Comparison of ENCODE assay signal across 17 cellular contexts in genomic region chr6:9408718-9409117, GRCh38.
"Had no signal": no experiment of that assay in that cellular context is flagged by ENCODE, and none has a peak within 500 bp of the region (broad histone marks: within the 10 kb centered on the region; RNA-seq: fewer than 3 reads in every experiment).

No MANE protein-coding gene starts in this region.

- H3K27me3 ChIP-seq: right atrium auricular region, thyroid gland had no signal

- H3K36me3 ChIP-seq: right atrium auricular region, thyroid gland had no signal

- H3K4me3 ChIP-seq: right atrium auricular region, thyroid gland had no signal

- ATAC-seq: effector memory CD8-positive, alpha-beta T cell; natural killer cell treated with Interleukin-12 subunit alpha and Interleukin-12 subunit beta and Interleukin-15 and Interleukin-18, amount 100 ng/mL, for 72 hours; stimulated activated naive B cell treated with anti-CD40 and anti-IgM and Interleukin-4, amounts not matched to agents 10 μg/mL and 1 μg/mL and 100 μg/mL, for 72 hours; T-cell had no signal

- H3K27ac ChIP-seq: right atrium auricular region, thyroid gland had no signal

- H3K9me3 ChIP-seq: right atrium auricular region, thyroid gland had no signal

- H3K4me1 ChIP-seq: right atrium auricular region, thyroid gland had no signal

- DNase-seq: activated CD4-positive, alpha-beta T cell treated with anti-CD3 and anti-CD28 coated beads, Interleukin-2, amount 50 U/mL, for 48 hours; activated CD4-positive, CD25-positive, alpha-beta regulatory T cell treated with anti-CD3 and anti-CD28 coated beads, Interleukin-2, amount 50 U/mL, for 72 hours; activated T-cell treated with anti-CD3 and anti-CD28 coated beads, Interleukin-2, amount 50 U/mL, for 1 hour; cerebellar nuclear complex; dermis blood vessel endothelial cell; effector memory CD8-positive, alpha-beta T cell; glutamatergic neuron; immature natural killer cell; mesendoderm; occipital lobe; stimulated activated CD4-positive, alpha-beta T cell treated with anti-CD3 and anti-CD28 coated beads, Interleukin-2, amount 100 ng/mL, for 48 hours; stimulated activated naive B cell treated with anti-CD40 and anti-IgM and Interleukin-4, amounts not matched to agents 10 μg/mL and 1 μg/mL and 100 μg/mL, for 72 hours; T-cell; T-helper 9 cell; thyroid gland had no signal
